Comparison of ENCODE assay signal across 10 cellular contexts in genomic region chr7:44979481-44980392, GRCh38. TPM values are rescaled to one million over a fixed set of nuclear protein-coding genes. Genes with fewer than 3 reads are reported as not detected.
DNase-seq lines count a peak whose midpoint lies in the region; ATAC-seq and TF ChIP-seq lines count a peak whose summit lies in the region.
"Had no signal": no experiment of that assay in that cellular context is flagged by ENCODE, and none has a peak within 500 bp of the region (broad histone marks: within the 10 kb centered on the region; RNA-seq: fewer than 3 reads in every experiment).

No MANE protein-coding gene starts in this region.

- DNase-seq in cardiac muscle cell (ENCODE audit: low read depth in 1 of 2, low spot score in 1 of 2), result no peak
- no peak for DNase-seq in cardiac septum (ENCODE audit: low spot score)
- DNase-seq in NB4 (ENCODE audit: low read depth), result peak; percentile 59
- peak; percentile 23 to 31 for DNase-seq in fibroblast of lung (ENCODE audit: low read depth in 2 of 2)
- DNase-seq in transverse colon, result no peak
- no peak for DNase-seq in HCEC 1CT
- DNase-seq: DMS 273 treated with DMSO at 0.1 percent for 48 hours, NCI-H345 had no signal

- peak overlapping the region; percentile 56 for H3K4me2 ChIP-seq in fibroblast of lung (ENCODE audit: extremely low read depth, insufficient read depth, low read length)

- TF ChIP-seq POLR2A in NB4 (IDR thresholded peaks at IDR 0.05; ENCODE audit: extremely low read depth, insufficient read length) (no peak), transverse colon (IDR thresholded peaks at IDR 0.05) (no peak)

- H3K9ac ChIP-seq in fibroblast of lung (ENCODE audit: insufficient read depth, low read length), result no peak overlapping the region

- H3K9me3 ChIP-seq in cardiac muscle cell (ENCODE audit: low read depth) (no peaks in the 10 kb centered on the region), fibroblast of lung (ENCODE audit: control insufficient read depth, insufficient read depth, low read depth, low read length) (no peaks in the 10 kb centered on the region), transverse colon (no peaks in the 10 kb centered on the region)

- in situ Hi-C loops in transverse colon (cut with MboI; ENCODE audit: low pct_ligation_motif_present in 1 of 4, low pct_unique_long_range_greater_than_20kb in 1 of 4, low sequenced_read_pairs in 3 of 4), result no loop called here

- no peak for TF ChIP-seq EP300 in transverse colon (IDR thresholded peaks at IDR 0.05; ENCODE audit: low read depth)

- no peaks in the 10 kb centered on the region for H3K27me3 ChIP-seq in cardiac muscle cell
- no peaks in the 10 kb centered on the region for H3K27me3 ChIP-seq in fibroblast of lung (ENCODE audit: control insufficient read depth, insufficient read depth, low read length)
- no peaks in the 10 kb centered on the region for H3K27me3 ChIP-seq in transverse colon

- 58 to 63% methylated on average over 3 to 8 of the region's 8 CpGs for WGBS in transverse colon (ENCODE audit: low coverage in 1 of 2), 2 donors

- H3K27ac ChIP-seq in cardiac muscle cell (peak overlapping the region; percentile 68), fibroblast of lung (ENCODE audit: insufficient read depth, low read length) (peak overlapping the region; percentile 55), transverse colon (peak overlapping the region; percentile 58 to 73 (median 62))

- no peaks in the 10 kb centered on the region for H4K20me1 ChIP-seq in fibroblast of lung (ENCODE audit: control insufficient read depth, extremely low read depth, insufficient read depth, low read length)

- intact Hi-C loops in cardiac septum (cut with DNase I), result loop anchor here (10.0 kb wide), 1 partner anchor 395 kb away; the partner anchor contains the start of gene TMED4
- intact Hi-C loops in transverse colon (cut with DNase I; ENCODE audit: low total_unique reads), result loop anchor here (10.0 kb wide), 1 partner anchor 155 kb away; no protein-coding TSS in a partner anchor

- TF ChIP-seq CTCF in cardiac muscle cell (IDR thresholded peaks at IDR 0.05; ENCODE audit: low read depth, low read length), result no peak
- TF ChIP-seq CTCF in NB4 (IDR thresholded peaks at IDR 0.05; ENCODE audit: low read depth, low read length), result peak; percentile 6
- TF ChIP-seq CTCF in fibroblast of lung (conservative IDR thresholded peaks at IDR 0.05 in 1 of 2, IDR thresholded peaks at IDR 0.05 in 1 of 2; ENCODE audit: low read depth in 1 of 2, low read length in 2 of 2), result no peak
- no peak for TF ChIP-seq CTCF in transverse colon (IDR thresholded peaks at IDR 0.05)

- H3K79me2 ChIP-seq in fibroblast of lung (ENCODE audit: control insufficient read depth, insufficient read depth, low read length), result peaks cover 9% of the 10 kb centered on the region

- no peak overlapping the region for H3K4me3 ChIP-seq in cardiac muscle cell
- peak overlapping the region; percentile 89 for H3K4me3 ChIP-seq in NB4 (ENCODE audit: low read depth, low read length)
- H3K4me3 ChIP-seq in fibroblast of lung (replicated peaks in 1 of 4; ENCODE audit: control extremely low read depth in 1 of 4, insufficient read depth in 1 of 4, low read depth in 3 of 4, low read length in 4 of 4), result no peak overlapping the region
- H3K4me3 ChIP-seq in transverse colon, result no peak overlapping the region

- H3K36me3 ChIP-seq in cardiac muscle cell, result peaks cover 20% of the 10 kb centered on the region
- peaks cover 17% of the 10 kb centered on the region for H3K36me3 ChIP-seq in fibroblast of lung (ENCODE audit: control insufficient read depth, insufficient read depth, low read length)
- peaks cover 0 to 11% (median 0%) of the 10 kb centered on the region in 4 donors for H3K36me3 ChIP-seq in transverse colon

- no peak overlapping the region for H2AFZ ChIP-seq in fibroblast of lung (ENCODE audit: low read length)

- ATAC-seq in GM18870 (IDR thresholded peaks at IDR 0.05; ENCODE audit: unreplicated experiment), result no peak
- no peak for ATAC-seq in HG03139 (IDR thresholded peaks at IDR 0.05; ENCODE audit: unreplicated experiment)

- H3K4me1 ChIP-seq in cardiac muscle cell (ENCODE audit: low read depth) (peaks cover 20% of the 10 kb centered on the region), fibroblast of lung (ENCODE audit: control insufficient read depth, extremely low read depth, insufficient read depth, low read length) (peaks cover 13% of the 10 kb centered on the region), transverse colon (peaks cover 0 to 24% (median 10%) of the 10 kb centered on the region in 4 donors)

RNA-seq across cellular contexts. Expression of gene MYO1G, which starts 0.9 kb away (rescaled TPM):
- total RNA-seq in cardiac muscle cell (0.21 and 0.25 TPM in 2 replicates), cardiac septum (2.4 TPM), fibroblast of lung (under 0.01 TPM in 2 replicates), transverse colon (1 to 10 TPM; 2.5 to 8.3 (median 6.4) TPM)
- polyA plus RNA-seq in cardiac muscle cell (0.20 and 0.78 TPM in 2 replicates), fibroblast of lung (0.02 and 0.10 TPM in 2 replicates)
- polyA plus RNA-seq in fibroblast of lung (2012), result 0.08 TPM in 1 of 2 replicates, not detected in the other
- 0.19 TPM in 1 of 2 replicates, not detected in the other for polyA minus RNA-seq in fibroblast of lung (ENCODE audit: low replicate concordance)

RNA-seq across cellular contexts. Expression of gene CCM2, which starts 20.3 kb away (rescaled TPM):
- 38.3 and 44.9 TPM in 2 replicates for total RNA-seq in cardiac muscle cell
- polyA plus RNA-seq in cardiac muscle cell, result 59.2 and 65.7 TPM in 2 replicates
- 35.3 TPM for total RNA-seq in cardiac septum
- 40.6 and 52.4 TPM in 2 replicates for total RNA-seq in fibroblast of lung
- 27.8 and 34.7 TPM in 2 replicates for polyA plus RNA-seq in fibroblast of lung
- polyA plus RNA-seq in fibroblast of lung (2012), result 42.8 and 67.1 TPM in 2 replicates
- polyA minus RNA-seq in fibroblast of lung (ENCODE audit: low replicate concordance), result 173 and 190 TPM in 2 replicates
- total RNA-seq in transverse colon, result 10 to 100 TPM; 40.4 to 76.4 (median 47.8) TPM

Comparison
In these comparisons a context has a peak if more than half of its experiments do, and no peak if none do; other contexts are left out.
1. DNase-seq: peak in NB4 (single experiment) and fibroblast of lung (2 of 2); none in cardiac muscle cell (0 of 2), cardiac septum (single experiment), transverse colon (single experiment) and HCEC 1CT (single experiment).
2. Peak in every context shown above with its lines, with median percentiles within 50 percentile points of each other: H3K27ac ChIP-seq.